9 cellular contexts compared by ENCODE assay signal in genomic region chr5:150905312-150905683, GRCh38. TPM values are rescaled to one million over a fixed set of nuclear protein-coding genes. Genes with fewer than 3 reads are reported as not detected.
A peak's percentile ranks its signal among the peaks of the same experiment; 100 is the strongest.
DNase-seq lines count a peak whose midpoint lies in the region; ATAC-seq, FAIRE-seq and TF ChIP-seq lines count a peak whose summit lies in the region.
"Had no signal": no experiment of that assay in that cellular context is flagged by ENCODE, and none has a peak within 500 bp of the region (broad histone marks: within the 10 kb centered on the region; RNA-seq: fewer than 3 reads in every experiment).

No MANE protein-coding gene starts in this region.

- peaks cover 23% of the 10 kb centered on the region for H3K9me3 Mint-ChIP-seq in stimulated activated effector memory CD8-positive, alpha-beta T cell treated with anti-CD3 and anti-CD28 coated beads, Interleukin-12 subunit alpha, Interleukin-12 subunit beta, amount 100 ng/mL, for 72 hours

- in situ Hi-C loops in astrocyte of the spinal cord (cut with HindIII; ENCODE audit: low sequenced_read_pairs): no loop called here

- no peaks in the 10 kb centered on the region for H3K27me3 ChIP-seq in HUES48 (ENCODE audit: control insufficient read depth, insufficient read depth, low read length)

- H3K9ac ChIP-seq in HUES48 (ENCODE audit: low read depth, low read length) (peak overlapping the region; percentile 99), kidney (ENCODE audit: low read length in 2 of 2) (peak overlapping the region in 1 of 2 donors; percentile 32)

- ATAC-seq in stimulated activated effector memory CD8-positive, alpha-beta T cell treated with anti-CD3 and anti-CD28 coated beads, Interleukin-12 subunit alpha, Interleukin-12 subunit beta, amount 100 ng/mL, for 72 hours: no peak
- ATAC-seq in GM21447 (IDR thresholded peaks at IDR 0.05; ENCODE audit: unreplicated experiment) (no peak), HG03108 (IDR thresholded peaks at IDR 0.05; ENCODE audit: unreplicated experiment) (no peak), HG02610 (IDR thresholded peaks at IDR 0.05; ENCODE audit: unreplicated experiment) (no peak)

- H3K27ac ChIP-seq in HUES48 (ENCODE audit: low read depth, low read length) (peak overlapping the region; percentile 93), kidney (ENCODE audit: low read depth in 2 of 2, low read length in 2 of 2) (no peak overlapping the region)

- intact Hi-C loops in kidney (cut with DNase I): no loop called here

- peaks cover 68% of the 10 kb centered on the region for H3K9me3 ChIP-seq in HUES48 (ENCODE audit: control insufficient read depth, insufficient read depth, low read length)
- peaks cover 16 to 44% of the 10 kb centered on the region in 2 donors for H3K9me3 ChIP-seq in kidney (ENCODE audit: control insufficient read depth in 1 of 2, low read length in 2 of 2)

- no peaks in the 10 kb centered on the region for H3K36me3 Mint-ChIP-seq in stimulated activated effector memory CD8-positive, alpha-beta T cell treated with anti-CD3 and anti-CD28 coated beads, Interleukin-12 subunit alpha, Interleukin-12 subunit beta, amount 100 ng/mL, for 72 hours

- no peak for FAIRE-seq in kidney (lab: Jason Lieb, UNC)

- H3K4me1 ChIP-seq in HUES48 (ENCODE audit: control insufficient read depth, insufficient read depth, low read length): no peaks in the 10 kb centered on the region
- H3K4me1 ChIP-seq in kidney (ENCODE audit: control insufficient read depth in 1 of 2, insufficient read depth in 1 of 2, low read depth in 1 of 2, low read length in 2 of 2): peaks cover 2 to 3% of the 10 kb centered on the region in 2 donors

- TF ChIP-seq CTCF in astrocyte of the spinal cord (IDR thresholded peaks at IDR 0.05; ENCODE audit: low read depth, low read length) (no peak), kidney (IDR thresholded peaks at IDR 0.05; ENCODE audit: borderline replicate concordance, extremely low read depth, insufficient read depth) (no peak)

- H3K4me1 Mint-ChIP-seq in stimulated activated effector memory CD8-positive, alpha-beta T cell treated with anti-CD3 and anti-CD28 coated beads, Interleukin-12 subunit alpha, Interleukin-12 subunit beta, amount 100 ng/mL, for 72 hours: peaks cover 7% of the 10 kb centered on the region

- peak overlapping the region; percentile 84 for H3K4me3 ChIP-seq in HUES48 (ENCODE audit: low read depth, low read length)
- H3K4me3 ChIP-seq in astrocyte of the spinal cord (ENCODE audit: low read depth, low read length): peak overlapping the region; percentile 76
- peak overlapping the region; percentile 71 to 91 for H3K4me3 ChIP-seq in kidney (ENCODE audit: low read length in 2 of 2)

- H3K27ac Mint-ChIP-seq in stimulated activated effector memory CD8-positive, alpha-beta T cell treated with anti-CD3 and anti-CD28 coated beads, Interleukin-12 subunit alpha, Interleukin-12 subunit beta, amount 100 ng/mL, for 72 hours: no peak overlapping the region

- H3K36me3 ChIP-seq in HUES48 (ENCODE audit: control insufficient read depth, insufficient read depth, low read length): peaks cover 35% of the 10 kb centered on the region
- H3K36me3 ChIP-seq in kidney (ENCODE audit: control insufficient read depth in 1 of 2, insufficient read depth in 2 of 2, low read length in 2 of 2): peaks cover 0 to 2% of the 10 kb centered on the region in 2 donors

- no peak for DNase-seq in astrocyte of the spinal cord (ENCODE audit: low read depth, low spot score)
- no peak for DNase-seq in kidney
- DNase-seq in stimulated activated effector memory CD8-positive, alpha-beta T cell treated with anti-CD3 and anti-CD28 coated beads, Interleukin-12 subunit alpha, Interleukin-12 subunit beta, amount 100 ng/mL, for 72 hours (ENCODE audit: low spot score in 2 of 2): no peak
- no peak for DNase-seq in 8988T
- DNase-seq: Kasumi-1 had no signal

- H3K4me3 Mint-ChIP-seq in stimulated activated effector memory CD8-positive, alpha-beta T cell treated with anti-CD3 and anti-CD28 coated beads, Interleukin-12 subunit alpha, Interleukin-12 subunit beta, amount 100 ng/mL, for 72 hours: peak overlapping the region; percentile 72

RNA-seq across cellular contexts. Expression of gene ZNF300, which starts 0.5 kb away (rescaled TPM):
- total RNA-seq in kidney: 6.5 TPM
- 4.0 TPM for polyA plus RNA-seq in kidney (ENCODE audit: insufficient read depth, low read depth, low replicate concordance)

RNA-seq across cellular contexts. Expression of gene IRGM, which starts 59.0 kb away (rescaled TPM):
- total RNA-seq in kidney: 0.44 TPM
- polyA plus RNA-seq in kidney (ENCODE audit: insufficient read depth, low read depth, low replicate concordance): not detected
